8 cellular contexts compared by ENCODE assay signal in the genomic region with DNA sequence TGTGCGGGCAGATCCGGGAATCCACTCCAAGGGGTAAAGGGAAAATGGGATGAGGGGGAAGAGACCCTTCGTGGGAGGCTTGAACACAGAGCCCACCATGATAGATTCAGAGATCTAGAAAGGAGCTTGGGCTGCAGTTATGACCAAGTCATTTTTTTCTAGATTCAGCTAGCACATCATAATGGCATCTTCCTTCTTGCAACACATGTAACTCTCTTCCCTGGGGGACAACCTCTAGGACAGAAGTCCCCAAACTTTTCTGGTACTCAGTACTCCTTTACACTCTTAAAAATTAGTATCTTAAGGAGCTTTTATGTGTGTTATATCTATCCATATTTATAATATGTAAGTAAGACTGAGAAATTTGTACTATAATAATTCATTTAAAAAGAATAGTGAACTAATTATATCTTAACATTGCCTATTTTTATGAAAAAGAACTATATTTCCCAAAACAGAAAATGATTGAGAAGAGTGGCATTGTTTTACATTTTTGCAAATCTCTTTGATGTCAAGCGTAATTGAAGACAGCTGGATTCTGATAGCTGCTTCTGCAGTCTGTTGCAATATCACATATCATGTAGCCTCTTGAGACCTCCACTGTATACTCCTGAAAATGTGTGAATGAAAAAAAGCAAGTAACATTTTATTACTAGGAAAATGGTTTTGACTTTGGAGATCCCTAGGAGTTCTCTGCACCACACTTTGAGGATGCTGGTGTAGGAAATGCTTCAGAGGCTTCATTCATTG. TPM values are rescaled to one million over a fixed set of nuclear protein-coding genes. Genes with fewer than 3 reads are reported as not detected.
A peak's percentile ranks its signal among the peaks of the same experiment; 100 is the strongest.
DNase-seq lines count a peak whose midpoint lies in the region; ATAC-seq and TF ChIP-seq lines count a peak whose summit lies in the region.

No MANE protein-coding gene starts in this region.

- H3K9ac ChIP-seq in neural cell (ENCODE audit: low read length) = peak overlapping the region; percentile 77

- no peaks in the 10 kb centered on the region for H3F3A ChIP-seq in neural cell (ENCODE audit: insufficient read depth, low read length, poor library complexity, severe bottlenecking)

- no peaks in the 10 kb centered on the region for H3K27me3 ChIP-seq in MG63
- H3K27me3 ChIP-seq in neural cell (ENCODE audit: insufficient read depth, low read depth, low read length) = peaks cover 32% of the 10 kb centered on the region

- no peaks in the 10 kb centered on the region for H3K9me3 ChIP-seq in MG63
- H3K9me3 ChIP-seq in neural cell (ENCODE audit: low read length) = no peaks in the 10 kb centered on the region

- H3K9me2 ChIP-seq in neural cell (ENCODE audit: insufficient read depth, low read length) = no peaks in the 10 kb centered on the region

- ATAC-seq in GM21825 (IDR thresholded peaks at IDR 0.05; ENCODE audit: unreplicated experiment) = no peak

- peak overlapping the region; percentile 88 to 94 for H3K4me3 Mint-ChIP-seq in CD14-positive monocyte
- peak overlapping the region; percentile 87 for H3K4me3 Mint-ChIP-seq in dendritic cell treated with granulocyte-macrophage colony-stimulating factor and Interleukin-4, amounts not matched to agents 40 ng/mL and 50 ng/mL, for 4 days

- H2AFZ ChIP-seq in neural cell (ENCODE audit: low read depth, low read length) = peak overlapping the region; percentile 85

- H3K36me3 ChIP-seq in MG63 (no peaks in the 10 kb centered on the region), neural cell (ENCODE audit: insufficient read depth, low read length) (no peaks in the 10 kb centered on the region)

- H4K20me1 ChIP-seq in neural cell (ENCODE audit: insufficient read depth) = no peaks in the 10 kb centered on the region

- H3K27ac ChIP-seq in neural cell (ENCODE audit: low read length) = no peak overlapping the region

- peaks cover 5% of the 10 kb centered on the region for H3K79me2 ChIP-seq in neural cell (replicated peaks; ENCODE audit: insufficient read depth, low read length)

- peak overlapping the region in 4 of 7 donors; percentile 38 to 84 (median 70) for H3K27ac Mint-ChIP-seq in CD14-positive monocyte
- H3K27ac Mint-ChIP-seq in dendritic cell treated with granulocyte-macrophage colony-stimulating factor and Interleukin-4, amounts not matched to agents 40 ng/mL and 50 ng/mL, for 4 days = peak overlapping the region; percentile 80

- H3K9me3 Mint-ChIP-seq in CD14-positive monocyte = no peaks in the 10 kb centered on the region
- H3K9me3 Mint-ChIP-seq in dendritic cell treated with granulocyte-macrophage colony-stimulating factor and Interleukin-4, amounts not matched to agents 40 ng/mL and 50 ng/mL, for 4 days = no peaks in the 10 kb centered on the region

- H3K27me3 Mint-ChIP-seq in CD14-positive monocyte (ENCODE audit: low read depth in 3 of 3) = peaks cover 18 to 26% (median 20%) of the 10 kb centered on the region in 3 donors
- H3K27me3 Mint-ChIP-seq in dendritic cell treated with granulocyte-macrophage colony-stimulating factor and Interleukin-4, amounts not matched to agents 40 ng/mL and 50 ng/mL, for 4 days = peaks cover 22% of the 10 kb centered on the region

- peak overlapping the region; percentile 53 for H3K4me2 ChIP-seq in neural cell (ENCODE audit: low read length)

- H3K36me3 Mint-ChIP-seq in CD14-positive monocyte = no peaks in the 10 kb centered on the region
- peaks cover 8% of the 10 kb centered on the region for H3K36me3 Mint-ChIP-seq in dendritic cell treated with granulocyte-macrophage colony-stimulating factor and Interleukin-4, amounts not matched to agents 40 ng/mL and 50 ng/mL, for 4 days (ENCODE audit: low read depth)

- H3K4me3 ChIP-seq in MG63 (peak overlapping the region; percentile 72), neural cell (ENCODE audit: low read length) (peak overlapping the region; percentile 96)

- TF ChIP-seq RAD21 in neural cell (conservative IDR thresholded peaks at IDR 0.05) = no peak

- TF ChIP-seq EP300 in neural cell (conservative IDR thresholded peaks at IDR 0.05; ENCODE audit: poor library complexity, severe bottlenecking) = no peak

- intact Hi-C loops in CD14-positive monocyte (cut with micrococcal nuclease) = loop anchor here in 1 of 2 donors (2.0 kb wide), 1 partner anchor 187 kb away; a partner anchor contains a TSS
- intact Hi-C loops in dendritic cell treated with granulocyte-macrophage colony-stimulating factor and Interleukin-4, amounts not matched to agents 40 ng/mL and 50 ng/mL, for 4 days (cut with micrococcal nuclease) = loop anchor here (2.0 kb wide), 1 partner anchor 187 kb away; a partner anchor contains a TSS

- no peak for DNase-seq in CD14-positive monocyte (ENCODE audit: low spot score)
- DNase-seq in MG63 = no peak
- no peak for DNase-seq in cerebellum (ENCODE audit: low spot score)
- no peak for DNase-seq in NCI-H146 (lab: John Stamatoyannopoulos, UW)
- DNase-seq in ureter (ENCODE audit: low spot score) = no peak

- TF ChIP-seq CTCF in CD14-positive monocyte (IDR thresholded peaks at IDR 0.05) (no peak), neural cell (IDR thresholded peaks at IDR 0.05; ENCODE audit: poor library complexity, severe bottlenecking) (no peak)

- H3K4me1 Mint-ChIP-seq in CD14-positive monocyte = peaks cover 20% of the 10 kb centered on the region
- H3K4me1 Mint-ChIP-seq in dendritic cell treated with granulocyte-macrophage colony-stimulating factor and Interleukin-4, amounts not matched to agents 40 ng/mL and 50 ng/mL, for 4 days (ENCODE audit: low read depth) = peaks cover 26% of the 10 kb centered on the region

TF ChIP-seq in neural cell, 6 proteins besides CTCF, POLR2A, EP300 and RAD21:
- TF ChIP-seq TAF1 (IDR thresholded peaks at IDR 0.05; ENCODE audit: low read depth) (no peak), MXI1 (conservative IDR thresholded peaks at IDR 0.05; ENCODE audit: poor library complexity, severe bottlenecking) (no peak), POLR2AphosphoS5 (IDR thresholded peaks at IDR 0.05) (no peak), EZH2 (IDR thresholded peaks at IDR 0.05; ENCODE audit: borderline replicate concordance, insufficient read depth, low read length, poor library complexity, severe bottlenecking) (no peak), SMC3 (conservative IDR thresholded peaks at IDR 0.05; ENCODE audit: poor library complexity) (no peak)
- TF ChIP-seq, protein P1, sequence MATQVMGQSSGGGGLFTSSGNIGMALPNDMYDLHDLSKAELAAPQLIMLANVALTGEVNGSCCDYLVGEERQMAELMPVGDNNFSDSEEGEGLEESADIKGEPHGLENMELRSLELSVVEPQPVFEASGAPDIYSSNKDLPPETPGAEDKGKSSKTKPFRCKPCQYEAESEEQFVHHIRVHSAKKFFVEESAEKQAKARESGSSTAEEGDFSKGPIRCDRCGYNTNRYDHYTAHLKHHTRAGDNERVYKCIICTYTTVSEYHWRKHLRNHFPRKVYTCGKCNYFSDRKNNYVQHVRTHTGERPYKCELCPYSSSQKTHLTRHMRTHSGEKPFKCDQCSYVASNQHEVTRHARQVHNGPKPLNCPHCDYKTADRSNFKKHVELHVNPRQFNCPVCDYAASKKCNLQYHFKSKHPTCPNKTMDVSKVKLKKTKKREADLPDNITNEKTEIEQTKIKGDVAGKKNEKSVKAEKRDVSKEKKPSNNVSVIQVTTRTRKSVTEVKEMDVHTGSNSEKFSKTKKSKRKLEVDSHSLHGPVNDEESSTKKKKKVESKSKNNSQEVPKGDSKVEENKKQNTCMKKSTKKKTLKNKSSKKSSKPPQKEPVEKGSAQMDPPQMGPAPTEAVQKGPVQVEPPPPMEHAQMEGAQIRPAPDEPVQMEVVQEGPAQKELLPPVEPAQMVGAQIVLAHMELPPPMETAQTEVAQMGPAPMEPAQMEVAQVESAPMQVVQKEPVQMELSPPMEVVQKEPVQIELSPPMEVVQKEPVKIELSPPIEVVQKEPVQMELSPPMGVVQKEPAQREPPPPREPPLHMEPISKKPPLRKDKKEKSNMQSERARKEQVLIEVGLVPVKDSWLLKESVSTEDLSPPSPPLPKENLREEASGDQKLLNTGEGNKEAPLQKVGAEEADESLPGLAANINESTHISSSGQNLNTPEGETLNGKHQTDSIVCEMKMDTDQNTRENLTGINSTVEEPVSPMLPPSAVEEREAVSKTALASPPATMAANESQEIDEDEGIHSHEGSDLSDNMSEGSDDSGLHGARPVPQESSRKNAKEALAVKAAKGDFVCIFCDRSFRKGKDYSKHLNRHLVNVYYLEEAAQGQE (IDR thresholded peaks at IDR 0.05; ENCODE audit: borderline replicate concordance) = no peak
TF ChIP-seq in neural cell: peak in this region for 0.

RNA-seq across cellular contexts. Expression of a gene that starts 0.9 kb away (rescaled TPM):
- polyA plus RNA-seq in CD14-positive monocyte (10 to 100 TPM; 10.5 to 12.5 TPM), neural cell (16.5 and 17.9 TPM in 2 replicates)
- 27.9 and 29.2 TPM in 2 replicates for total RNA-seq in MG63 (2014; rRNA removed; shearing (Covaris generic); ENCODE audit: low replicate concordance)
- 22.4 and 23.8 TPM in 2 replicates for polyA minus RNA-seq in neural cell
- total RNA-seq in cerebellum (13.7 TPM), ureter (30.6 TPM)
